9 cellular contexts compared by ENCODE assay signal in the genomic region with DNA sequence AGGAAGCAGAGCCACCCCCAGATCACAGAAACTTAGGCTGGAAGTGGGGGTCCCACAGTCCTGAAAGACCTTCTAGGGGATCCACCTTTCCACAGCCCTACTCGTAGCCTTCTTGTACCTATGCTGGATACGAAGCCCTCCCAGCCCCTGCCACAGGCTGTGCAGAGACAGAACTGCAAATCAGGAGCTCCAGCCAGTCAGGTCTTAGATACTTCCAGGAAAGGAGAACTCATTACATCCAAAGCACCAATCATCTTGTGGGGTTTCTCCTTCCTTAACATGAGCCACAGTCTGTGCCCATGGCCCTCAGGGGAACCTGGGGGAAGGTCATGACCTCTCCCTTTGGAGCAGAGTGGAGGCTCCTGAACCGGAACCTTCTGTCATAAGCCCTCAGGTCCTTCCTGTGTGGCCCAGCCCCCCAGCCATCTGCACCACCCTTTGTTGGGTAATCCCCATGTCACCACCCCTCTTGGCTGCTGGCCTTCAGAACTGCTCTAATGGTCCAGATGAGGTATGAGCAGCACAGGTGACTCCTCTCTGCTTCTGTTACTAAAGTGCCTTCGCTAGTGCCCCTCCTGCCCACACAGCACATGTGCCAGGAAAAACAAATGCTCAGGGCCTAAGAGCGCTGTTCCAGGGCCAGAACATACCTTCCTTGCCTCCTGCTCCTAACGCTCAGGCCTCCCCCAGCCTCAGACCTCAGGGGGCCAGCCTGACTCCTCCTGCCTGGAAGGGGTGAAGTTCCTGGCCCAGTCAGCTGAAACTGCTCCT. TPM values are rescaled to one million over a fixed set of nuclear protein-coding genes. Genes with fewer than 3 reads are reported as not detected.
DNase-seq lines count a peak whose midpoint lies in the region; ATAC-seq and TF ChIP-seq lines count a peak whose summit lies in the region.
"Had no signal": no experiment of that assay in that cellular context is flagged by ENCODE, and none has a peak within 500 bp of the region (broad histone marks: within the 10 kb centered on the region; RNA-seq: fewer than 3 reads in every experiment).

No MANE protein-coding gene starts in this region.

- no peak overlapping the region for H3K4me3 ChIP-seq in lower lobe of right lung

- no peak for TF ChIP-seq CTCF in lower lobe of right lung (IDR thresholded peaks at IDR 0.05)

- DNase-seq in Caki2 (ENCODE audit: low read depth) (peak; percentile 87), MV-4-11 (lab: John Stamatoyannopoulos, UW) (peak; percentile 95), SKM-1 treated with dmso at 0.1 percent for 144 hours (lab: John Stamatoyannopoulos, UW; ENCODE audit: unreplicated experiment) (peak; percentile 89), lower lobe of right lung (peak; percentile 72), HCEC 1CT (no peak), NCI-H1105 treated with DMSO at 0.1 percent for 48 hours (lab: John Stamatoyannopoulos, UW) (no peak)
- DNase-seq: erythroblast had no signal

- peaks cover 79% of the 10 kb centered on the region for H3K27me3 ChIP-seq in lower lobe of right lung (ENCODE audit: low read depth)

- H3K36me3 ChIP-seq in lower lobe of right lung, result no peaks in the 10 kb centered on the region

- no peaks in the 10 kb centered on the region for H3K9me3 ChIP-seq in lower lobe of right lung

- ATAC-seq in lower lobe of right lung, result peak; percentile 71 to 76
- no peak for ATAC-seq in HG03139 (IDR thresholded peaks at IDR 0.05; ENCODE audit: unreplicated experiment)
- ATAC-seq in GM19324 (IDR thresholded peaks at IDR 0.05; ENCODE audit: low FRiP score, unreplicated experiment), result no peak

- no peak overlapping the region for H3K27ac ChIP-seq in lower lobe of right lung

- H3K4me1 ChIP-seq in lower lobe of right lung, result peaks cover 14% of the 10 kb centered on the region

- intact Hi-C loops in lower lobe of right lung (cut with DNase I), result no loop called here

- in situ Hi-C loops in Caki2 (cut with HindIII; ENCODE audit: low pct_unique_long_range_greater_than_20kb, low sequenced_read_pairs), result no loop called here

RNA-seq across cellular contexts. Expression of a gene that starts 14.6 kb away (rescaled TPM):
- total RNA-seq in Caki2 (2014; rRNA removed; shearing (Covaris generic); ENCODE audit: low replicate concordance), result 2.3 and 5.5 TPM in 2 replicates
- 6.6 TPM for total RNA-seq in lower lobe of right lung

Comparison
In these comparisons a context has a peak if more than half of its experiments do, and no peak if none do; other contexts are left out.
1. DNase-seq: peak in Caki2 (single experiment), MV-4-11 (single experiment), SKM-1 treated with dmso at 0.1 percent for 144 hours (single experiment) and lower lobe of right lung (single experiment); none in HCEC 1CT (single experiment) and NCI-H1105 treated with DMSO at 0.1 percent for 48 hours (single experiment).
2. ATAC-seq: peak in lower lobe of right lung (2 of 2); none in HG03139 (single experiment) and GM19324 (single experiment).